In genomic region chr4:84583871-84584373, GRCh38 we compare ENCODE assay signal across 9 cellular contexts. TPM values are rescaled to one million over a fixed set of nuclear protein-coding genes. Genes with fewer than 3 reads are reported as not detected.
DNase-seq lines count a peak whose midpoint lies in the region; ATAC-seq, FAIRE-seq and TF ChIP-seq lines count a peak whose summit lies in the region.
"Had no signal": no experiment of that assay in that cellular context is flagged by ENCODE, and none has a peak within 500 bp of the region (broad histone marks: within the 10 kb centered on the region; RNA-seq: fewer than 3 reads in every experiment).

No MANE protein-coding gene starts in this region.

- H2BK120ac ChIP-seq in H9 (ENCODE audit: low read depth, low read length, poor library complexity, severe bottlenecking) = no peak overlapping the region

- WGBS in A549 (ENCODE audit: missing lambda C conversion rate) = 24% methylated on average over 15 of the region's 15 CpGs
- 100% methylated on average over 2 of the region's 15 CpGs for WGBS in H9 (ENCODE audit: extremely low coverage, insufficient read length, low lambda C conversion rate)
- 15% methylated on average over 15 of the region's 15 CpGs for WGBS in thymus

- no peak overlapping the region for H2BK15ac ChIP-seq in H9 (ENCODE audit: low read depth, low read length)

- intact Hi-C loops in activated T-helper 2 cell treated with anti-CD3 and anti-CD28 coated beads, Interferon-gamma antibody, Interleukin-2, Interleukin-4, amounts not matched to agents 10 μg/mL and 5 μg/mL and 100 μg/mL, durations not matched to agents 14 hours and 24 hours and 36 hours (cut with micrococcal nuclease) = loop anchor here (2.0 to 5.0 kb wide), 2 partner anchors 81 to 383 kb away; partner anchors contain the start of gene WDFY3

- H4K91ac ChIP-seq in H9 (ENCODE audit: insufficient read length, low read depth, low read length) = no peak overlapping the region

- peak; percentile 10 to 19; a peak in 3 of 6 replicates for ATAC-seq in A549
- no peak for ATAC-seq in GM19395 (IDR thresholded peaks at IDR 0.05; ENCODE audit: unreplicated experiment)
- ATAC-seq in GM21423 (IDR thresholded peaks at IDR 0.05; ENCODE audit: unreplicated experiment) = no peak

- H3K4me2 ChIP-seq in A549 (peak overlapping the region; percentile 98), H9 (ENCODE audit: insufficient read depth, insufficient read length, low read length) (peak overlapping the region; percentile 81)

- H3K23ac ChIP-seq in H9 (ENCODE audit: insufficient read length, low read depth, low read length) = no peak overlapping the region

- TF ChIP-seq RAD21 in A549 (conservative IDR thresholded peaks at IDR 0.05 in 1 of 2, IDR thresholded peaks at IDR 0.05 in 1 of 2) = no peak

- DNase-seq in A549 (ENCODE audit: low read depth in 1 of 2, low spot score in 1 of 2) = peak in 1 of 2 experiments; percentile 18
- DNase-seq in H9 = no peak
- no peak for DNase-seq in activated T-helper 2 cell treated with anti-CD3 and anti-CD28 coated beads, Interferon-gamma antibody, Interleukin-2, Interleukin-4, amounts not matched to agents 10 μg/mL and 5 μg/mL and 100 μg/mL, durations not matched to agents 14 hours and 24 hours and 36 hours (ENCODE audit: low spot score)
- DNase-seq in inferior parietal cortex (ENCODE audit: extremely low spot score) = peak; percentile 29
- DNase-seq in activated CD4-positive, alpha-beta T cell treated with anti-CD3 and anti-CD28 coated beads, Interleukin-2, amount 50 U/mL, for 4 hours = no peak

- H4K8ac ChIP-seq in H9 (replicated peaks; ENCODE audit: insufficient read length, low read depth, low read length) = no peak overlapping the region

- H3K4me1 ChIP-seq in A549 = no peaks in the 10 kb centered on the region
- H3K4me1 ChIP-seq in H9 (ENCODE audit: insufficient read depth, low read length) = peaks cover 9% of the 10 kb centered on the region; the same call in 1 of the 2 replicates
- peaks cover 5% of the 10 kb centered on the region for H3K4me1 ChIP-seq in thymus (ENCODE audit: control insufficient read depth, insufficient read depth, low read length)

- no peak overlapping the region for H4K5ac ChIP-seq in H9 (ENCODE audit: insufficient read length, low read depth, low read length)

- H3K4ac ChIP-seq in H9 (ENCODE audit: low read depth, low read length) = no peak overlapping the region

- CTCF ChIA-PET in A549 (lab: Yijun Ruan, JAX) = interaction anchor here (0.9 kb wide), 1 partner anchor 11 kb away, joined by 3 read pairs; no protein-coding TSS in a partner anchor

- peak overlapping the region; percentile 79 to 95 for H3K4me3 Mint-ChIP-seq in H9
- H3K4me3 Mint-ChIP-seq in activated T-helper 2 cell treated with anti-CD3 and anti-CD28 coated beads, Interferon-gamma antibody, Interleukin-2, Interleukin-4, amounts not matched to agents 10 μg/mL and 5 μg/mL and 100 μg/mL, durations not matched to agents 14 hours and 24 hours and 36 hours (ENCODE audit: low read depth) = peak overlapping the region; percentile 73

- H2BK5ac ChIP-seq in H9 (ENCODE audit: insufficient read length, low read length) = no peak overlapping the region

- H2BK12ac ChIP-seq in H9 (ENCODE audit: insufficient read length, low read depth, low read length) = no peak overlapping the region

- H2AFZ ChIP-seq in H9 (ENCODE audit: low read length) = no peak overlapping the region

- H3K9me3 ChIP-seq in A549 (peaks cover 7% of the 10 kb centered on the region; the same call in 2 of the 3 replicates), H9 (ENCODE audit: control insufficient read depth, low read depth, low read length) (no peaks in the 10 kb centered on the region), thymus (ENCODE audit: control insufficient read depth) (peaks cover 1% of the 10 kb centered on the region)

- H3K56ac ChIP-seq in H9 (ENCODE audit: insufficient read length, low read depth, low read length) = no peak overlapping the region

- peaks cover 16 to 29% of the 10 kb centered on the region in 2 experiments for H3K9me3 Mint-ChIP-seq in H9
- no peaks in the 10 kb centered on the region for H3K9me3 Mint-ChIP-seq in activated T-helper 2 cell treated with anti-CD3 and anti-CD28 coated beads, Interferon-gamma antibody, Interleukin-2, Interleukin-4, amounts not matched to agents 10 μg/mL and 5 μg/mL and 100 μg/mL, durations not matched to agents 14 hours and 24 hours and 36 hours

- TF ChIP-seq CTCF in A549 (IDR thresholded peaks at IDR 0.05) = no peak
- peak; percentile 7; the same call in 1 of the 3 replicates for TF ChIP-seq CTCF in H9 (conservative IDR thresholded peaks at IDR 0.05)

- H3K27ac Mint-ChIP-seq in H9 = peak overlapping the region in 2 of 3 experiments; percentile 28 to 76; a peak in 3 of 7 replicates
- H3K27ac Mint-ChIP-seq in activated T-helper 2 cell treated with anti-CD3 and anti-CD28 coated beads, Interferon-gamma antibody, Interleukin-2, Interleukin-4, amounts not matched to agents 10 μg/mL and 5 μg/mL and 100 μg/mL, durations not matched to agents 14 hours and 24 hours and 36 hours = no peak overlapping the region

- peaks cover 22% of the 10 kb centered on the region; the same call in 1 of the 2 replicates for H3K79me2 ChIP-seq in H9 (ENCODE audit: insufficient read depth, low read length)

- no peak overlapping the region for H3K14ac ChIP-seq in H9 (ENCODE audit: insufficient read depth, low read length)

- H3K27me3 ChIP-seq in H9 (ENCODE audit: insufficient read depth, low read length) (no peaks in the 10 kb centered on the region; the same call in 1 of the 2 replicates), thymus (ENCODE audit: control insufficient read depth, insufficient read depth) (peaks cover 36% of the 10 kb centered on the region)

- H3K9ac ChIP-seq in H9 (ENCODE audit: extremely low read depth, insufficient read length, low read length) = peak overlapping the region; percentile 69

- H3K36me3 ChIP-seq in thymus (ENCODE audit: control insufficient read depth, insufficient read depth) = no peaks in the 10 kb centered on the region

- H2AK5ac ChIP-seq in H9 (ENCODE audit: insufficient read length, low read length) = no peak overlapping the region

- H4K20me1 ChIP-seq in H9 (ENCODE audit: control insufficient read depth, insufficient read depth, insufficient read length) = no peaks in the 10 kb centered on the region

- peak overlapping the region; percentile 72 for H3K4me3 ChIP-seq in A549
- peak overlapping the region; percentile 56 for H3K4me3 ChIP-seq in thymus (ENCODE audit: low read length)

- TF ChIP-seq POLR2A in A549 (IDR thresholded peaks at IDR 0.05; ENCODE audit: low read length) = no peak

- no peak for TF ChIP-seq EP300 in A549 (IDR thresholded peaks at IDR 0.05)

- peaks cover 23 to 35% (median 30%) of the 10 kb centered on the region in 3 experiments for H3K36me3 Mint-ChIP-seq in H9 (ENCODE audit: insufficient read depth in 1 of 3, low read depth in 3 of 3)
- no peaks in the 10 kb centered on the region for H3K36me3 Mint-ChIP-seq in activated T-helper 2 cell treated with anti-CD3 and anti-CD28 coated beads, Interferon-gamma antibody, Interleukin-2, Interleukin-4, amounts not matched to agents 10 μg/mL and 5 μg/mL and 100 μg/mL, durations not matched to agents 14 hours and 24 hours and 36 hours (ENCODE audit: low read depth)

- FAIRE-seq in A549 (lab: Jason Lieb, UNC) = no peak

- H2BK20ac ChIP-seq in H9 (ENCODE audit: low read depth, low read length, poor library complexity, severe bottlenecking) = no peak overlapping the region

- H3K27me3 Mint-ChIP-seq in H9 (ENCODE audit: low read depth) = peaks cover 12% of the 10 kb centered on the region
- peaks cover 49% of the 10 kb centered on the region for H3K27me3 Mint-ChIP-seq in activated T-helper 2 cell treated with anti-CD3 and anti-CD28 coated beads, Interferon-gamma antibody, Interleukin-2, Interleukin-4, amounts not matched to agents 10 μg/mL and 5 μg/mL and 100 μg/mL, durations not matched to agents 14 hours and 24 hours and 36 hours (ENCODE audit: low read depth)

- H3T11ph ChIP-seq in H9 (ENCODE audit: low read length) = no peak overlapping the region

- peaks cover 2% of the 10 kb centered on the region for H3K79me1 ChIP-seq in H9 (ENCODE audit: insufficient read depth, low read depth, low read length, poor library complexity, severe bottlenecking)

- POLR2A ChIA-PET in A549 (lab: Yijun Ruan, JAX) = no interaction called here

- H3K27ac ChIP-seq in A549 = no peak overlapping the region
- no peak overlapping the region for H3K27ac ChIP-seq in H9 (ENCODE audit: insufficient read length, low read depth, low read length)
- no peak overlapping the region for H3K27ac ChIP-seq in thymus (ENCODE audit: low read depth)

- peaks cover 55 to 58% of the 10 kb centered on the region in 2 experiments for H3K4me1 Mint-ChIP-seq in H9
- peaks cover 10% of the 10 kb centered on the region for H3K4me1 Mint-ChIP-seq in activated T-helper 2 cell treated with anti-CD3 and anti-CD28 coated beads, Interferon-gamma antibody, Interleukin-2, Interleukin-4, amounts not matched to agents 10 μg/mL and 5 μg/mL and 100 μg/mL, durations not matched to agents 14 hours and 24 hours and 36 hours (ENCODE audit: low read depth)

- H3K18ac ChIP-seq in H9 (ENCODE audit: insufficient read length, low read depth, low read length) = no peak overlapping the region

- peaks cover 8% of the 10 kb centered on the region for H3K23me2 ChIP-seq in H9 (ENCODE audit: insufficient read length, low read depth, low read length, poor library complexity, severe bottlenecking)

TF ChIP-seq in A549, 52 proteins besides CTCF, POLR2A, EP300 and RAD21 (continues in another document):
- TF ChIP-seq ZSCAN20 (CRISPR knock-in tag; IDR thresholded peaks at IDR 0.05) = no peak
- no peak for TF ChIP-seq HEYL (CRISPR knock-in tag; IDR thresholded peaks at IDR 0.05)
- TF ChIP-seq, protein P1, sequence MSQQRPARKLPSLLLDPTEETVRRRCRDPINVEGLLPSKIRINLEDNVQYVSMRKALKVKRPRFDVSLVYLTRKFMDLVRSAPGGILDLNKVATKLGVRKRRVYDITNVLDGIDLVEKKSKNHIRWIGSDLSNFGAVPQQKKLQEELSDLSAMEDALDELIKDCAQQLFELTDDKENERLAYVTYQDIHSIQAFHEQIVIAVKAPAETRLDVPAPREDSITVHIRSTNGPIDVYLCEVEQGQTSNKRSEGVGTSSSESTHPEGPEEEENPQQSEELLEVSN (IDR thresholded peaks at IDR 0.05; ENCODE audit: borderline replicate concordance, low read depth) = no peak
- no peak for TF ChIP-seq JUNB (IDR thresholded peaks at IDR 0.05)
- TF ChIP-seq NR3C1 (IDR thresholded peaks at IDR 0.05) = no peak
- TF ChIP-seq, protein P2, sequence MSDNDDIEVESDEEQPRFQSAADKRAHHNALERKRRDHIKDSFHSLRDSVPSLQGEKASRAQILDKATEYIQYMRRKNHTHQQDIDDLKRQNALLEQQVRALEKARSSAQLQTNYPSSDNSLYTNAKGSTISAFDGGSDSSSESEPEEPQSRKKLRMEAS (IDR thresholded peaks at IDR 0.05) = no peak
- no peak for TF ChIP-seq JUN (IDR thresholded peaks at IDR 0.05)

RNA-seq across cellular contexts. Expression of gene CDS1, which starts 1.0 kb away (rescaled TPM):
- polyA plus RNA-seq in A549 (2011; rRNA removed) = 1.1 and 1.4 TPM in 2 replicates
- 0.20 and 0.25 TPM in 2 replicates for polyA plus RNA-seq in A549 (2012; cell fraction: cytosol; rRNA removed)
- 0.26 and 0.36 TPM in 2 replicates for polyA plus RNA-seq in A549 (2012; cell fraction: nucleus; rRNA removed)
- polyA plus RNA-seq in A549 (2017; fragmentation: RNase III; extraction: RNeasy Plus Mini Kit Qiagen cat#74134 plus additional on column Dnase treatment) = 0.46 to 0.55 TPM (median 0.49 TPM) in 3 replicates
- polyA minus RNA-seq in A549 (2011; rRNA and poly(A)+ RNA removed) = 0.68 and 0.95 TPM in 2 replicates
- 7.5 TPM in 2 replicates for total RNA-seq in H9 (2021)
- total RNA-seq in activated T-helper 2 cell treated with anti-CD3 and anti-CD28 coated beads, Interferon-gamma antibody, Interleukin-2, Interleukin-4, amounts not matched to agents 10 μg/mL and 5 μg/mL and 100 μg/mL, durations not matched to agents 14 hours and 24 hours and 36 hours = not detected in 2 replicates
- 10.2 TPM for polyA plus RNA-seq in thymus
- total RNA-seq: dermis microvascular lymphatic vessel endothelial cell had no signal

Comparison
In these comparisons a context has a peak if more than half of its experiments do, and no peak if none do; other contexts are left out.
1. ATAC-seq: peak in A549 (2 of 2); none in GM19395 (single experiment) and GM21423 (single experiment).